In genomic region chr1:31715873-31716220, GRCh38 we compare ENCODE assay signal across 1 cellular context.
TF ChIP-seq lines count a peak whose summit lies in the region.

No MANE protein-coding gene starts in this region.

TF ChIP-seq in HepG2, 621 proteins besides CTCF, POLR2A, EP300 and RAD21 (continued from another document):
- 0 out of 2 replicates have a peak, but pooled peaks have one; percentile 17 for TF ChIP-seq ZNF710 (CRISPR knock-in tag; IDR thresholded peaks at IDR 0.05; ENCODE audit: borderline replicate concordance)
- TF ChIP-seq ARID2 (CRISPR knock-in tag; IDR thresholded peaks at IDR 0.05; ENCODE audit: borderline replicate concordance), result 0 out of 2 replicates have a peak, but pooled peaks have one; percentile 30
TF ChIP-seq in HepG2: peak in this region for 2.
